7 cellular contexts compared by ENCODE assay signal in the genomic region with DNA sequence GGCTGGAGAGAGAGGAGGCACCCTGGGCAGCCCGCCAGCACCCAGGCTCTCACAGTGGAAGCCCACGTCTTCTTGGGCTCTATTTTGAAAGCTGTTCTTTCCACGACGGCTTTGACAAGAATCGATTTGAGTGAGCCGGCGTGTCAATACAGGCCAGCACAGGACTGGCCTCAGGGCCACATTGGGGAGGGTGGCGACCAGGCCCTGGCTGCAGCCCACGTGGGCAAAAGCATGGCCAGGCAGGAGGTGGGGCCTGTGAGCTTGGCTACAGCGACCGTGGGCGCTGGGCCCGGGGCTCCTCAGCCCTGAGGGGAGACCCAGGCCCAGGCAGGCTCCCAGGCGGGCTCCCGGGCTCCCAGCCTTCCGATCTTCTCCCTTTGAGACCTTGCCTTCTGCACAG. TPM values are rescaled to one million over a fixed set of nuclear protein-coding genes. Genes with fewer than 3 reads are reported as not detected.
DNase-seq lines count a peak whose midpoint lies in the region; ATAC-seq, FAIRE-seq and TF ChIP-seq lines count a peak whose summit lies in the region.
"Not testable (repeated sequence)": the region's sequence is repeated elsewhere in the genome, so short reads cannot be mapped to it uniquely, and the experiment has no call there.
"Had no signal": no experiment of that assay in that cellular context is flagged by ENCODE, and none has a peak within 500 bp of the region (broad histone marks: within the 10 kb centered on the region; RNA-seq: fewer than 3 reads in every experiment).

No MANE protein-coding gene starts in this region.

- ATAC-seq in Right ventricle myocardium superior (ENCODE audit: poor library complexity) (peak; percentile 38), left ventricle myocardium superior (peak; percentile 42), left lobe of liver (peak; percentile 80), right lobe of liver (peak; percentile 68 to 85 (median 83)), pancreas (peak in 3 of 4 donors; percentile 17 to 30 (median 17)), sciatic nerve (peak; percentile 21)

- H3K27ac ChIP-seq in right lobe of liver, pancreas: not testable (repeated sequence)

- not testable (repeated sequence) for H3K9me3 ChIP-seq in right lobe of liver, pancreas

- intact Hi-C loops in Right ventricle myocardium superior (cut with DNase I); left ventricle myocardium superior (cut with micrococcal nuclease); right lobe of liver (cut with DNase I); pancreas (cut with DNase I); sciatic nerve (cut with DNase I): not testable (repeated sequence)

- WGBS in right lobe of liver (ENCODE audit: insufficient coverage, low coverage, low lambda C conversion rate, missing lambda C conversion rate) = no CpG with 5 or more reads among the region's 16 CpGs
- no CpG with 5 or more reads among the region's 16 CpGs for WGBS in pancreas, 2 donors

- TF ChIP-seq CTCF in right lobe of liver (IDR thresholded peaks at IDR 0.05); pancreas (IDR thresholded peaks at IDR 0.05): not testable (repeated sequence)

- not testable (repeated sequence) for TF ChIP-seq POLR2A in right lobe of liver (IDR thresholded peaks at IDR 0.05)

- H3K4me1 ChIP-seq in right lobe of liver, pancreas: not testable (repeated sequence)

- not testable (repeated sequence) for DNase-seq in Right ventricle myocardium superior; left ventricle myocardium superior; left lobe of liver (ENCODE audit: low spot score); right lobe of liver; pancreas; sciatic nerve (ENCODE audit: low spot score)

- H3K4me3 ChIP-seq in right lobe of liver, pancreas: not testable (repeated sequence)

- H3K36me3 ChIP-seq in right lobe of liver, pancreas: not testable (repeated sequence)

- H3K27me3 ChIP-seq in right lobe of liver, pancreas: not testable (repeated sequence)

- FAIRE-seq in pancreas (lab: Jason Lieb, UNC) = not testable (repeated sequence)

RNA-seq across cellular contexts. Expression of a gene that starts 23.4 kb away (rescaled TPM):
- total RNA-seq in Right ventricle myocardium superior (7.7 TPM), left ventricle myocardium superior (8.0 TPM), left lobe of liver (6.3 TPM), right lobe of liver (10 to 100 TPM in 3 of 6 experiments, 1 to 10 TPM in 3; 4.2 to 44.4 (median 23.9) TPM), pancreas (100 to 1,000 TPM in 1 of 6 donors, 10 to 100 TPM in 2, 1 to 10 TPM in 3; 3.3 to 187 (median 9.2) TPM), sciatic nerve (59.9 TPM)
- 10 to 100 TPM in 1 of 2 donors, 1 to 10 TPM in 1; 9.7 to 48.6 TPM for polyA plus RNA-seq in pancreas
- polyA plus RNA-seq: CD4-positive, alpha-beta memory T cell had no signal

Comparison
In these comparisons a context has a peak if more than half of its experiments do, and no peak if none do; other contexts are left out.
1. ATAC-seq: peak in every context shown above with its lines; median percentile 83 in right lobe of liver; 80 in left lobe of liver; 42 in left ventricle myocardium superior; 38 in Right ventricle myocardium superior; 21 in sciatic nerve; 17 in pancreas.